1 cellular context compared by ENCODE assay signal in genomic region chr10:31140716-31141115, GRCh38.
TF ChIP-seq lines count a peak whose summit lies in the region.

No MANE protein-coding gene starts in this region.

TF ChIP-seq in IMR-90, 13 proteins besides CTCF, POLR2A, EP300 and RAD21:
- TF ChIP-seq ELK1 (IDR thresholded peaks at IDR 0.05; ENCODE audit: borderline replicate concordance, low read depth, low read length) (no peak), USF2 (IDR thresholded peaks at IDR 0.05; ENCODE audit: low read depth, low read length) (no peak), FOS (IDR thresholded peaks at IDR 0.05; ENCODE audit: low read depth, low read length) (no peak), MAFK (IDR thresholded peaks at IDR 0.05; ENCODE audit: low read depth, low read length) (no peak), CHD1 (IDR thresholded peaks at IDR 0.05; ENCODE audit: low read depth, low read length) (no peak), BHLHE40 (IDR thresholded peaks at IDR 0.05; ENCODE audit: low read depth, low read length) (no peak), MXI1 (IDR thresholded peaks at IDR 0.05; ENCODE audit: borderline replicate concordance, low read depth, low read length) (no peak), NFE2L2 (IDR thresholded peaks at IDR 0.05; ENCODE audit: low read depth, low read length) (no peak), SMC3 (IDR thresholded peaks at IDR 0.05; ENCODE audit: low read depth, low read length) (no peak), CEBPB (IDR thresholded peaks at IDR 0.05; ENCODE audit: low read depth, low read length) (no peak), MAZ (IDR thresholded peaks at IDR 0.05; ENCODE audit: borderline replicate concordance, low read depth, low read length) (no peak), RCOR1 (IDR thresholded peaks at IDR 0.05; ENCODE audit: insufficient replicate concordance, low read length) (no peak), RFX5 (IDR thresholded peaks at IDR 0.05; ENCODE audit: low read depth, low read length) (no peak)
